Comparison of ENCODE assay signal across 1 cellular context in the genomic region with DNA sequence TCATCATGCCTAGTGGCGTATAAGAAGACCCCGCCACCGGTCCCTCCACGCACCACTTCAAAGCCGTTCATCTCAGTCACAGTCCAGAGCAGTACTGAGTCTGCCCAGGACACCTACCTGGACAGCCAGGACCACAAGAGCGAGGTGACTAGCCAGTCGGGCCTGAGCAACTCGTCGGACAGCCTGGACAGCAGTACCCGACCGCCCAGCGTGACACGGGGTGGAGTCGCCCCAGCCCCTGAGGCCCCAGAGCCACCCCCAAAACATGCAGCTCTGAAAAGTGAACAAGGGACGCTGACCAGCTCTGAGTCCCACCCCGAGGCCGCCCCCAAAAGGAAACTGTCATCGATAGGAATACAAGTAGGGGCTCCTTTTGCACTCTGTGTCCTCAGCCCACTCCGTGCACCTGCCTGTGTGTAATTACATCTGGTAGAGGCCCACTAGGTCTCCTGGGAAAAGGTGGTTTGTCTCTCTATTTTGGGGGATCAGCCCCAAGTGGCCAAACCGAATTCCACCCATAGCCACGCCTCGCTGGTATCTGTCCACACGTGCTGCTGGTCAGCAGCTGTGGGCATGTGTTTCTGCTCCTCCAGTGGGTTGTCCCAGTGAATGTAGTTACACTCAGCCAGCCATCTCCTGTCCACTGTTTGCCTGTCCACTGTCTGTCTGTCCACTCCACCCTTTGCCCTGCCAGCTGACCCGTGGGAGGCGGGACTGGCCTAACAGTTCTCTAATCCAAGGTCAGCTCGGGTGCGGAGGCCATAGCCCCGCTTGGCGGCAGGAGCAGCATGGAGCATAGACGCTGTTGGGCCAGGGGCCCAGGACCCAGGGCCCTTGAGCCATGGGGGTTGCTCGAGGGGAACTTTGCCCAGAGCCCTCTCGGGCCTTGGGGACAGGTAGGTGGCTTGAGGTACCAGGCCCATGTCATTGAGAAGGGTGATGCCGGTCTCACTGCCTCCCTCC.
TF ChIP-seq lines count a peak whose summit lies in the region.

No MANE protein-coding gene starts in this region.

TF ChIP-seq in HepG2, 621 proteins besides CTCF, POLR2A, EP300 and RAD21 (continued from another document and continues in another):
- TF ChIP-seq, protein P1, sequence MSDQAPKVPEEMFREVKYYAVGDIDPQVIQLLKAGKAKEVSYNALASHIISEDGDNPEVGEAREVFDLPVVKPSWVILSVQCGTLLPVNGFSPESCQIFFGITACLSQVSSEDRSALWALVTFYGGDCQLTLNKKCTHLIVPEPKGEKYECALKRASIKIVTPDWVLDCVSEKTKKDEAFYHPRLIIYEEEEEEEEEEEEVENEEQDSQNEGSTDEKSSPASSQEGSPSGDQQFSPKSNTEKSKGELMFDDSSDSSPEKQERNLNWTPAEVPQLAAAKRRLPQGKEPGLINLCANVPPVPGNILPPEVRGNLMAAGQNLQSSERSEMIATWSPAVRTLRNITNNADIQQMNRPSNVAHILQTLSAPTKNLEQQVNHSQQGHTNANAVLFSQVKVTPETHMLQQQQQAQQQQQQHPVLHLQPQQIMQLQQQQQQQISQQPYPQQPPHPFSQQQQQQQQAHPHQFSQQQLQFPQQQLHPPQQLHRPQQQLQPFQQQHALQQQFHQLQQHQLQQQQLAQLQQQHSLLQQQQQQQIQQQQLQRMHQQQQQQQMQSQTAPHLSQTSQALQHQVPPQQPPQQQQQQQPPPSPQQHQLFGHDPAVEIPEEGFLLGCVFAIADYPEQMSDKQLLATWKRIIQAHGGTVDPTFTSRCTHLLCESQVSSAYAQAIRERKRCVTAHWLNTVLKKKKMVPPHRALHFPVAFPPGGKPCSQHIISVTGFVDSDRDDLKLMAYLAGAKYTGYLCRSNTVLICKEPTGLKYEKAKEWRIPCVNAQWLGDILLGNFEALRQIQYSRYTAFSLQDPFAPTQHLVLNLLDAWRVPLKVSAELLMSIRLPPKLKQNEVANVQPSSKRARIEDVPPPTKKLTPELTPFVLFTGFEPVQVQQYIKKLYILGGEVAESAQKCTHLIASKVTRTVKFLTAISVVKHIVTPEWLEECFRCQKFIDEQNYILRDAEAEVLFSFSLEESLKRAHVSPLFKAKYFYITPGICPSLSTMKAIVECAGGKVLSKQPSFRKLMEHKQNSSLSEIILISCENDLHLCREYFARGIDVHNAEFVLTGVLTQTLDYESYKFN (CRISPR knock-in tag; conservative IDR thresholded peaks at IDR 0.05): no peak
- TF ChIP-seq RBM22 (optimal IDR thresholded peaks at IDR 0.05; ENCODE audit: low read length): peak; percentile 7
- no peak for TF ChIP-seq ZNF431 (CRISPR knock-in tag; IDR thresholded peaks at IDR 0.05; ENCODE audit: borderline replicate concordance, low read depth)
- no peak for TF ChIP-seq CHCHD3 (CRISPR knock-in tag; IDR thresholded peaks at IDR 0.05)
- TF ChIP-seq CHD2 (IDR thresholded peaks at IDR 0.05; ENCODE audit: low read depth, low read length): no peak
- TF ChIP-seq YEATS4 (CRISPR knock-in tag; IDR thresholded peaks at IDR 0.05; ENCODE audit: borderline replicate concordance): no peak
- TF ChIP-seq THRA (CRISPR knock-in tag; IDR thresholded peaks at IDR 0.05; ENCODE audit: borderline replicate concordance): no peak
- no peak for TF ChIP-seq RCOR2 (CRISPR knock-in tag; IDR thresholded peaks at IDR 0.05)
- TF ChIP-seq, protein P2, sequence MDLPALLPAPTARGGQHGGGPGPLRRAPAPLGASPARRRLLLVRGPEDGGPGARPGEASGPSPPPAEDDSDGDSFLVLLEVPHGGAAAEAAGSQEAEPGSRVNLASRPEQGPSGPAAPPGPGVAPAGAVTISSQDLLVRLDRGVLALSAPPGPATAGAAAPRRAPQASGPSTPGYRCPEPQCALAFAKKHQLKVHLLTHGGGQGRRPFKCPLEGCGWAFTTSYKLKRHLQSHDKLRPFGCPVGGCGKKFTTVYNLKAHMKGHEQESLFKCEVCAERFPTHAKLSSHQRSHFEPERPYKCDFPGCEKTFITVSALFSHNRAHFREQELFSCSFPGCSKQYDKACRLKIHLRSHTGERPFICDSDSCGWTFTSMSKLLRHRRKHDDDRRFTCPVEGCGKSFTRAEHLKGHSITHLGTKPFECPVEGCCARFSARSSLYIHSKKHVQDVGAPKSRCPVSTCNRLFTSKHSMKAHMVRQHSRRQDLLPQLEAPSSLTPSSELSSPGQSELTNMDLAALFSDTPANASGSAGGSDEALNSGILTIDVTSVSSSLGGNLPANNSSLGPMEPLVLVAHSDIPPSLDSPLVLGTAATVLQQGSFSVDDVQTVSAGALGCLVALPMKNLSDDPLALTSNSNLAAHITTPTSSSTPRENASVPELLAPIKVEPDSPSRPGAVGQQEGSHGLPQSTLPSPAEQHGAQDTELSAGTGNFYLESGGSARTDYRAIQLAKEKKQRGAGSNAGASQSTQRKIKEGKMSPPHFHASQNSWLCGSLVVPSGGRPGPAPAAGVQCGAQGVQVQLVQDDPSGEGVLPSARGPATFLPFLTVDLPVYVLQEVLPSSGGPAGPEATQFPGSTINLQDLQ (CRISPR knock-in tag; IDR thresholded peaks at IDR 0.05): no peak
- TF ChIP-seq ZNF205 (CRISPR knock-in tag; IDR thresholded peaks at IDR 0.05): no peak
- TF ChIP-seq ESRRA (CRISPR knock-in tag; IDR thresholded peaks at IDR 0.05; ENCODE audit: low read depth): no peak
- 0 out of 2 replicates have a peak, but pooled peaks have one; percentile 15 for TF ChIP-seq SRY (CRISPR knock-in tag; IDR thresholded peaks at IDR 0.05)
- no peak for TF ChIP-seq ZIK1 (CRISPR knock-in tag; IDR thresholded peaks at IDR 0.05; ENCODE audit: borderline replicate concordance, low read depth)
- TF ChIP-seq PRPF4 (IDR thresholded peaks at IDR 0.05; ENCODE audit: low read depth, low read length, poor library complexity, severe bottlenecking): no peak
- TF ChIP-seq MAZ (IDR thresholded peaks at IDR 0.05; ENCODE audit: borderline replicate concordance, low read depth, low read length): 0 out of 2 replicates have a peak, but pooled peaks have one; percentile 39
- no peak for TF ChIP-seq MAZ (CRISPR knock-in tag; IDR thresholded peaks at IDR 0.05; ENCODE audit: low read depth)
- no peak for TF ChIP-seq PRMT3 (CRISPR knock-in tag; IDR thresholded peaks at IDR 0.05; ENCODE audit: borderline replicate concordance, low read depth)
- 0 out of 2 replicates have a peak, but pooled peaks have one; percentile 21 for TF ChIP-seq ZNF605 (CRISPR knock-in tag; IDR thresholded peaks at IDR 0.05)
- TF ChIP-seq CENPT (CRISPR knock-in tag; IDR thresholded peaks at IDR 0.05; ENCODE audit: low read depth): no peak
- TF ChIP-seq ZNF382 (CRISPR knock-in tag; IDR thresholded peaks at IDR 0.05; ENCODE audit: borderline replicate concordance): no peak
- TF ChIP-seq HNRNPL (IDR thresholded peaks at IDR 0.05; ENCODE audit: low read depth, low read length): 0 out of 2 replicates have a peak, but pooled peaks have one; percentile 23
- TF ChIP-seq, protein P3, sequence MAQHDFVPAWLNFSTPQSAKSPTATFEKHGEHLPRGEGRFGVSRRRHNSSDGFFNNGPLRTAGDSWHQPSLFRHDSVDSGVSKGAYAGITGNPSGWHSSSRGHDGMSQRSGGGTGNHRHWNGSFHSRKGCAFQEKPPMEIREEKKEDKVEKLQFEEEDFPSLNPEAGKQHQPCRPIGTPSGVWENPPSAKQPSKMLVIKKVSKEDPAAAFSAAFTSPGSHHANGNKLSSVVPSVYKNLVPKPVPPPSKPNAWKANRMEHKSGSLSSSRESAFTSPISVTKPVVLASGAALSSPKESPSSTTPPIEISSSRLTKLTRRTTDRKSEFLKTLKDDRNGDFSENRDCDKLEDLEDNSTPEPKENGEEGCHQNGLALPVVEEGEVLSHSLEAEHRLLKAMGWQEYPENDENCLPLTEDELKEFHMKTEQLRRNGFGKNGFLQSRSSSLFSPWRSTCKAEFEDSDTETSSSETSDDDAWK (CRISPR knock-in tag; IDR thresholded peaks at IDR 0.05): no peak
- TF ChIP-seq CBX5 (CRISPR knock-in tag; IDR thresholded peaks at IDR 0.05; ENCODE audit: borderline replicate concordance): no peak
- TF ChIP-seq NAIF1 (CRISPR knock-in tag; IDR thresholded peaks at IDR 0.05; ENCODE audit: borderline replicate concordance): no peak
- no peak for TF ChIP-seq ZNF569 (CRISPR knock-in tag; IDR thresholded peaks at IDR 0.05; ENCODE audit: borderline replicate concordance)
- TF ChIP-seq ZNF225 (CRISPR knock-in tag; IDR thresholded peaks at IDR 0.05): no peak
- TF ChIP-seq SKIL (CRISPR knock-in tag; IDR thresholded peaks at IDR 0.05; ENCODE audit: borderline replicate concordance): peak; percentile 22; the same call in 1 of the 2 replicates
- peak; percentile 24; the same call in 1 of the 2 replicates for TF ChIP-seq MTA1 (CRISPR knock-in tag; IDR thresholded peaks at IDR 0.05; ENCODE audit: borderline replicate concordance)
- no peak for TF ChIP-seq HOXD1 (CRISPR knock-in tag; IDR thresholded peaks at IDR 0.05)
- TF ChIP-seq ZNF276 (CRISPR knock-in tag; IDR thresholded peaks at IDR 0.05; ENCODE audit: low read depth): no peak
- TF ChIP-seq, protein P4, sequence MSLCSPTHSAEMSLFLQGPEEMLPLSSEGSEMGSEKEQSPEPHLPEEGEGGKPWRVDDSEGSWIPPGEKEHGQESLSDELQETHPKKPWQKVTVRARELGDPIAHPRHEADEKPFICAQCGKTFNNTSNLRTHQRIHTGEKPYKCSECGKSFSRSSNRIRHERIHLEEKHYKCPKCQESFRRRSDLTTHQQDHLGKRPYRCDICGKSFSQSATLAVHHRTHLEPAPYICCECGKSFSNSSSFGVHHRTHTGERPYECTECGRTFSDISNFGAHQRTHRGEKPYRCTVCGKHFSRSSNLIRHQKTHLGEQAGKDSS (CRISPR knock-in tag; IDR thresholded peaks at IDR 0.05; ENCODE audit: borderline replicate concordance, low read depth): no peak
- no peak for TF ChIP-seq IKZF4 (CRISPR knock-in tag; IDR thresholded peaks at IDR 0.05; ENCODE audit: borderline replicate concordance, low read depth, not compliant biosample characterization)
- no peak for TF ChIP-seq ZFY (CRISPR knock-in tag; IDR thresholded peaks at IDR 0.05)
- TF ChIP-seq, protein P5, sequence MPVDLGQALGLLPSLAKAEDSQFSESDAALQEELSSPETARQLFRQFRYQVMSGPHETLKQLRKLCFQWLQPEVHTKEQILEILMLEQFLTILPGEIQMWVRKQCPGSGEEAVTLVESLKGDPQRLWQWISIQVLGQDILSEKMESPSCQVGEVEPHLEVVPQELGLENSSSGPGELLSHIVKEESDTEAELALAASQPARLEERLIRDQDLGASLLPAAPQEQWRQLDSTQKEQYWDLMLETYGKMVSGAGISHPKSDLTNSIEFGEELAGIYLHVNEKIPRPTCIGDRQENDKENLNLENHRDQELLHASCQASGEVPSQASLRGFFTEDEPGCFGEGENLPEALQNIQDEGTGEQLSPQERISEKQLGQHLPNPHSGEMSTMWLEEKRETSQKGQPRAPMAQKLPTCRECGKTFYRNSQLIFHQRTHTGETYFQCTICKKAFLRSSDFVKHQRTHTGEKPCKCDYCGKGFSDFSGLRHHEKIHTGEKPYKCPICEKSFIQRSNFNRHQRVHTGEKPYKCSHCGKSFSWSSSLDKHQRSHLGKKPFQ (CRISPR knock-in tag; IDR thresholded peaks at IDR 0.05; ENCODE audit: insufficient replicate concordance): no peak
- no peak for TF ChIP-seq SRF (IDR thresholded peaks at IDR 0.05; ENCODE audit: low read depth, low read length)
- no peak for TF ChIP-seq ZMYM4 (CRISPR knock-in tag; IDR thresholded peaks at IDR 0.05)
- no peak for TF ChIP-seq DPF2 (CRISPR knock-in tag; IDR thresholded peaks at IDR 0.05; ENCODE audit: borderline replicate concordance, low read depth)
- no peak for TF ChIP-seq PREB (CRISPR knock-in tag; IDR thresholded peaks at IDR 0.05)
- TF ChIP-seq, protein P6, sequence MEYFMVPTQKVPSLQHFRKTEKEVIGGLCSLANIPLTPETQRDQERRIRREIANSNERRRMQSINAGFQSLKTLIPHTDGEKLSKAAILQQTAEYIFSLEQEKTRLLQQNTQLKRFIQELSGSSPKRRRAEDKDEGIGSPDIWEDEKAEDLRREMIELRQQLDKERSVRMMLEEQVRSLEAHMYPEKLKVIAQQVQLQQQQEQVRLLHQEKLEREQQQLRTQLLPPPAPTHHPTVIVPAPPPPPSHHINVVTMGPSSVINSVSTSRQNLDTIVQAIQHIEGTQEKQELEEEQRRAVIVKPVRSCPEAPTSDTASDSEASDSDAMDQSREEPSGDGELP (IDR thresholded peaks at IDR 0.05; ENCODE audit: borderline replicate concordance, low read depth): no peak
